Comparison of ENCODE assay signal across 1 cellular context in genomic region chr10:97292097-97292861, GRCh38.
TF ChIP-seq lines count a peak whose summit lies in the region.

A gene with protein sequence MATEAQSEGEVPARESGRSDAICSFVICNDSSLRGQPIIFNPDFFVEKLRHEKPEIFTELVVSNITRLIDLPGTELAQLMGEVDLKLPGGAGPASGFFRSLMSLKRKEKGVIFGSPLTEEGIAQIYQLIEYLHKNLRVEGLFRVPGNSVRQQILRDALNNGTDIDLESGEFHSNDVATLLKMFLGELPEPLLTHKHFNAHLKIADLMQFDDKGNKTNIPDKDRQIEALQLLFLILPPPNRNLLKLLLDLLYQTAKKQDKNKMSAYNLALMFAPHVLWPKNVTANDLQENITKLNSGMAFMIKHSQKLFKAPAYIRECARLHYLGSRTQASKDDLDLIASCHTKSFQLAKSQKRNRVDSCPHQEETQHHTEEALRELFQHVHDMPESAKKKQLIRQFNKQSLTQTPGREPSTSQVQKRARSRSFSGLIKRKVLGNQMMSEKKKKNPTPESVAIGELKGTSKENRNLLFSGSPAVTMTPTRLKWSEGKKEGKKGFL (minus strand): TSS chr10:97292637. CDS start chr10:97292627, 10 bp downstream.

TF ChIP-seq in HepG2, 621 proteins besides CTCF, POLR2A, EP300 and RAD21 (continued from another document and continues in another):
- TF ChIP-seq, protein P1, sequence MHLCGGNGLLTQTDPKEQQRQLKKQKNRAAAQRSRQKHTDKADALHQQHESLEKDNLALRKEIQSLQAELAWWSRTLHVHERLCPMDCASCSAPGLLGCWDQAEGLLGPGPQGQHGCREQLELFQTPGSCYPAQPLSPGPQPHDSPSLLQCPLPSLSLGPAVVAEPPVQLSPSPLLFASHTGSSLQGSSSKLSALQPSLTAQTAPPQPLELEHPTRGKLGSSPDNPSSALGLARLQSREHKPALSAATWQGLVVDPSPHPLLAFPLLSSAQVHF (CRISPR knock-in tag; IDR thresholded peaks at IDR 0.05): no peak
- TF ChIP-seq SNAI1 (CRISPR knock-in tag; IDR thresholded peaks at IDR 0.05; ENCODE audit: borderline replicate concordance) (0 out of 2 replicates have a peak, but pooled peaks have one; percentile 45), SNAPC4 (CRISPR knock-in tag; IDR thresholded peaks at IDR 0.05) (peak; percentile 43; the same call in 1 of the 2 replicates), NCOA1 (CRISPR knock-in tag; IDR thresholded peaks at IDR 0.05) (no peak), MAFF (IDR thresholded peaks at IDR 0.05; ENCODE audit: low read depth, low read length) (no peak), ZNF260 (CRISPR knock-in tag; IDR thresholded peaks at IDR 0.05; ENCODE audit: borderline replicate concordance, low read depth) (no peak), TRAFD1 (CRISPR knock-in tag; IDR thresholded peaks at IDR 0.05; ENCODE audit: borderline replicate concordance) (no peak), TP53 (CRISPR knock-in tag; conservative IDR thresholded peaks at IDR 0.05) (no peak), ZNF841 (CRISPR knock-in tag; IDR thresholded peaks at IDR 0.05; ENCODE audit: borderline replicate concordance) (no peak), ZFP36 (IDR thresholded peaks at IDR 0.05; ENCODE audit: borderline replicate concordance, low read depth, low read length, partially characterized antibody) (no peak), SYNCRIP (IDR thresholded peaks at IDR 0.05; ENCODE audit: insufficient read depth, low read depth, low read length) (no peak), ZNF101 (CRISPR knock-in tag; IDR thresholded peaks at IDR 0.05; ENCODE audit: borderline replicate concordance, low read depth) (no peak), HNF4G (IDR thresholded peaks at IDR 0.05; ENCODE audit: borderline replicate concordance, low read depth, low read length) (no peak), HNF4G (CRISPR knock-in tag; IDR thresholded peaks at IDR 0.05; ENCODE audit: borderline replicate concordance, low read depth) (0 out of 2 replicates have a peak, but pooled peaks have one; percentile 41), EEA1 (CRISPR knock-in tag; IDR thresholded peaks at IDR 0.05; ENCODE audit: borderline replicate concordance) (no peak), ZC3H4 (CRISPR knock-in tag; IDR thresholded peaks at IDR 0.05; ENCODE audit: borderline replicate concordance) (no peak), MTA3 (CRISPR knock-in tag; IDR thresholded peaks at IDR 0.05) (no peak), CENPBD1 (CRISPR knock-in tag; IDR thresholded peaks at IDR 0.05; ENCODE audit: borderline replicate concordance, low read depth) (no peak), PAF1 (CRISPR knock-in tag; IDR thresholded peaks at IDR 0.05) (no peak), MXD4 (CRISPR knock-in tag; IDR thresholded peaks at IDR 0.05) (no peak; the same call in 1 of the 2 replicates), POLR2AphosphoS5 (IDR thresholded peaks at IDR 0.05; ENCODE audit: low read depth, low read length) (peak; percentile 78), ASH2L (IDR thresholded peaks at IDR 0.05; ENCODE audit: insufficient read length, low read depth, low read length) (peak; percentile 86), ZNF768 (CRISPR knock-in tag; IDR thresholded peaks at IDR 0.05) (peak; percentile 73; the same call in 1 of the 2 replicates), ZNF432 (CRISPR knock-in tag; IDR thresholded peaks at IDR 0.05; ENCODE audit: borderline replicate concordance) (no peak), FOXM1 (CRISPR knock-in tag; IDR thresholded peaks at IDR 0.05) (no peak), ZNF335 (CRISPR knock-in tag; IDR thresholded peaks at IDR 0.05) (peak; percentile 87), TFDP1 (CRISPR knock-in tag; IDR thresholded peaks at IDR 0.05; ENCODE audit: borderline replicate concordance) (peak; percentile 96), MBNL3 (CRISPR knock-in tag; conservative IDR thresholded peaks at IDR 0.05) (no peak), TEF (CRISPR knock-in tag; IDR thresholded peaks at IDR 0.05) (no peak), ZNF329 (CRISPR knock-in tag; IDR thresholded peaks at IDR 0.05; ENCODE audit: low read depth) (no peak), NFYC (CRISPR knock-in tag; IDR thresholded peaks at IDR 0.05) (peak; percentile 95), ZFP90 (CRISPR knock-in tag; IDR thresholded peaks at IDR 0.05; ENCODE audit: borderline replicate concordance) (no peak; the same call in 1 of the 2 replicates), NFRKB (IDR thresholded peaks at IDR 0.05) (no peak)
- TF ChIP-seq, protein P2, sequence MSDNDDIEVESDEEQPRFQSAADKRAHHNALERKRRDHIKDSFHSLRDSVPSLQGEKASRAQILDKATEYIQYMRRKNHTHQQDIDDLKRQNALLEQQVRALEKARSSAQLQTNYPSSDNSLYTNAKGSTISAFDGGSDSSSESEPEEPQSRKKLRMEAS (IDR thresholded peaks at IDR 0.05): peak; percentile 76; the same call in 1 of the 2 replicates
- TF ChIP-seq, protein P3, sequence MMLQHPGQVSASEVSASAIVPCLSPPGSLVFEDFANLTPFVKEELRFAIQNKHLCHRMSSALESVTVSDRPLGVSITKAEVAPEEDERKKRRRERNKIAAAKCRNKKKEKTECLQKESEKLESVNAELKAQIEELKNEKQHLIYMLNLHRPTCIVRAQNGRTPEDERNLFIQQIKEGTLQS (CRISPR knock-in tag; IDR thresholded peaks at IDR 0.05): peak; percentile 51; the same call in 1 of the 2 replicates
- TF ChIP-seq, protein P4, sequence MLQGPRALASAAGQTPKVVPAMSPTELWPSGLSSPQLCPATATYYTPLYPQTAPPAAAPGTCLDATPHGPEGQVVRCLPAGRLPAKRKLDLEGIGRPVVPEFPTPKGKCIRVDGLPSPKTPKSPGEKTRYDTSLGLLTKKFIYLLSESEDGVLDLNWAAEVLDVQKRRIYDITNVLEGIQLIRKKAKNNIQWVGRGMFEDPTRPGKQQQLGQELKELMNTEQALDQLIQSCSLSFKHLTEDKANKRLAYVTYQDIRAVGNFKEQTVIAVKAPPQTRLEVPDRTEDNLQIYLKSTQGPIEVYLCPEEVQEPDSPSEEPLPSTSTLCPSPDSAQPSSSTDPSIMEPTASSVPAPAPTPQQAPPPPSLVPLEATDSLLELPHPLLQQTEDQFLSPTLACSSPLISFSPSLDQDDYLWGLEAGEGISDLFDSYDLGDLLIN (CRISPR knock-in tag; IDR thresholded peaks at IDR 0.05; ENCODE audit: borderline replicate concordance): no peak
- TF ChIP-seq, protein P5, sequence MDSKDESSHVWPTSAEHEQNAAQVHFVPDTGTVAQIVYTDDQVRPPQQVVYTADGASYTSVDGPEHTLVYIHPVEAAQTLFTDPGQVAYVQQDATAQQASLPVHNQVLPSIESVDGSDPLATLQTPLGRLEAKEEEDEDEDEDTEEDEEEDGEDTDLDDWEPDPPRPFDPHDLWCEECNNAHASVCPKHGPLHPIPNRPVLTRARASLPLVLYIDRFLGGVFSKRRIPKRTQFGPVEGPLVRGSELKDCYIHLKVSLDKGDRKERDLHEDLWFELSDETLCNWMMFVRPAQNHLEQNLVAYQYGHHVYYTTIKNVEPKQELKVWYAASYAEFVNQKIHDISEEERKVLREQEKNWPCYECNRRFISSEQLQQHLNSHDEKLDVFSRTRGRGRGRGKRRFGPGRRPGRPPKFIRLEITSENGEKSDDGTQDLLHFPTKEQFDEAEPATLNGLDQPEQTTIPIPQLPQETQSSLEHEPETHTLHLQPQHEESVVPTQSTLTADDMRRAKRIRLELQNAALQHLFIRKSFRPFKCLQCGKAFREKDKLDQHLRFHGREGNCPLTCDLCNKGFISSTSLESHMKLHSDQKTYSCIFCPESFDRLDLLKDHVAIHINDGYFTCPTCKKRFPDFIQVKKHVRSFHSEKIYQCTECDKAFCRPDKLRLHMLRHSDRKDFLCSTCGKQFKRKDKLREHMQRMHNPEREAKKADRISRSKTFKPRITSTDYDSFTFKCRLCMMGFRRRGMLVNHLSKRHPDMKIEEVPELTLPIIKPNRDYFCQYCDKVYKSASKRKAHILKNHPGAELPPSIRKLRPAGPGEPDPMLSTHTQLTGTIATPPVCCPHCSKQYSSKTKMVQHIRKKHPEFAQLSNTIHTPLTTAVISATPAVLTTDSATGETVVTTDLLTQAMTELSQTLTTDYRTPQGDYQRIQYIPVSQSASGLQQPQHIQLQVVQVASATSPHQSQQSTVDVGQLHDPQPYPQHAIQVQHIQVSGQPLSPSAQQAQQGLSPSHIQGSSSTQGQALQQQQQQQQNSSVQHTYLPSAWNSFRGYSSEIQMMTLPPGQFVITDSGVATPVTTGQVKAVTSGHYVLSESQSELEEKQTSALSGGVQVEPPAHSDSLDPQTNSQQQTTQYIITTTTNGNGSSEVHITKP (CRISPR knock-in tag; IDR thresholded peaks at IDR 0.05; ENCODE audit: low read depth): peak; percentile 80; the same call in 1 of the 2 replicates
